ENCODE assay signal across 21 cellular contexts in the genomic region with DNA sequence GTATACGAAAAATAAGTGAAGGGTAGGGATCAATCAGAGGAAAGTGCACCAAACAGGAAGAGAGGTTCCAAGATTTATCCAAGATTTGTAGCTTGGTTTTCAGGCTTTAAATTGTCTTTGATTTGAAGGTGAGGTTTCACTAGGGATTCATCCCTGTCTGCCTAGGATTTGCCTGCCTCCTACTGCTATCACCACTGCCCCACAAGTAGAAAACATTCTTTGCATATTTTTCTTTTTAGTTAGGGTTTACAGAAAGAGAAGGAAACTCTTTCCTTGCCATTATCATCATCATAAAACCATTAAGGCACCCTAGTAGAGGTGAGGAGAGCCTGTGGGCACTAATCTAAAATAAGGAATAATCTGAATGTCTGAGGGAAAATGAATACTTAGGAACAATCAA. TPM values are rescaled to one million over a fixed set of nuclear protein-coding genes. Genes with fewer than 3 reads are reported as not detected.
DNase-seq lines count a peak whose midpoint lies in the region; ATAC-seq, FAIRE-seq and TF ChIP-seq lines count a peak whose summit lies in the region.
"Had no signal": no experiment of that assay in that cellular context is flagged by ENCODE, and none has a peak within 500 bp of the region (broad histone marks: within the 10 kb centered on the region; RNA-seq: fewer than 3 reads in every experiment).

No MANE protein-coding gene starts in this region.

- no peak for ATAC-seq in GM21529 (IDR thresholded peaks at IDR 0.05; ENCODE audit: unreplicated experiment)
- ATAC-seq: activated CD8-positive, alpha-beta T cell treated with anti-CD3 and anti-CD28 coated beads, Interleukin-2, amount 10 ng/mL, durations not matched to agents 7 days and 5 days had no signal

- H2AFZ ChIP-seq in GM23248 (peak overlapping the region; percentile 42), keratinocyte (ENCODE audit: control insufficient read depth, low read length) (peak overlapping the region; percentile 23)

- H3K9me3 ChIP-seq in GM23248 (ENCODE audit: low read depth) (no peaks in the 10 kb centered on the region), SJSA1 (replicated peaks) (no peaks in the 10 kb centered on the region), keratinocyte (ENCODE audit: control insufficient read depth, low read depth, low read length) (no peaks in the 10 kb centered on the region)
- H3K9me3 ChIP-seq: pancreas had no signal

- H3K4me1 ChIP-seq in GM23248 (ENCODE audit: insufficient read depth), result peaks cover 19% of the 10 kb centered on the region
- H3K4me1 ChIP-seq in SJSA1 (replicated peaks), result peaks cover 29% of the 10 kb centered on the region
- H3K4me1 ChIP-seq in keratinocyte (ENCODE audit: control insufficient read depth, extremely low read depth, insufficient read depth, low read length), result peaks cover 21% of the 10 kb centered on the region
- H3K4me1 ChIP-seq: pancreas had no signal

- H3K27ac ChIP-seq in GM23248, result no peak overlapping the region
- peak overlapping the region; percentile 12; the same call in 1 of the 2 replicates for H3K27ac ChIP-seq in SJSA1
- no peak overlapping the region for H3K27ac ChIP-seq in keratinocyte (ENCODE audit: control insufficient read depth, insufficient read depth, low read length)
- H3K27ac ChIP-seq: BLaER1, pancreas had no signal

- H3K36me3 ChIP-seq in GM23248 (ENCODE audit: low read depth) (no peaks in the 10 kb centered on the region), SJSA1 (no peaks in the 10 kb centered on the region), keratinocyte (ENCODE audit: control insufficient read depth in 2 of 2, extremely low read depth in 1 of 2, insufficient read depth in 2 of 2, low read length in 2 of 2) (no peaks in the 10 kb centered on the region)
- H3K36me3 ChIP-seq: BLaER1, pancreas had no signal

- H3K9ac ChIP-seq in GM23248 (no peak overlapping the region), keratinocyte (ENCODE audit: control insufficient read depth, extremely low read depth, insufficient read depth, low read length) (no peak overlapping the region)
- H3K9ac ChIP-seq: BLaER1 had no signal

- H3K9me2 ChIP-seq in GM23248 (ENCODE audit: insufficient read depth), result no peaks in the 10 kb centered on the region

- no peaks in the 10 kb centered on the region for H3K9me1 ChIP-seq in keratinocyte (ENCODE audit: control insufficient read depth, extremely low read depth, insufficient read depth, low read length)

- in situ Hi-C loops in GM23248 (cut with MboI), result no loop called here

- FAIRE-seq in keratinocyte (lab: Jason Lieb, UNC), result no peak
- FAIRE-seq: G401.6, pancreas had no signal

- no peaks in the 10 kb centered on the region for H3K27me3 ChIP-seq in GM23248 (replicated peaks; ENCODE audit: insufficient read depth)
- H3K27me3 ChIP-seq in SJSA1 (replicated peaks), result no peaks in the 10 kb centered on the region
- H3K27me3 ChIP-seq in keratinocyte (ENCODE audit: control insufficient read depth, extremely low read depth, insufficient read depth, low read length), result no peaks in the 10 kb centered on the region
- H3K27me3 ChIP-seq: BLaER1, pancreas had no signal

- TF ChIP-seq CTCF in keratinocyte (optimal IDR thresholded peaks at IDR 0.05 in 1 of 3, IDR thresholded peaks at IDR 0.05 in 1 of 3, conservative IDR thresholded peaks at IDR 0.05 in 1 of 3; ENCODE audit: extremely low read depth in 1 of 3, insufficient read depth in 2 of 3, low read length in 3 of 3), result no peak

- H3K79me2 ChIP-seq in GM23248 (ENCODE audit: insufficient read depth), result no peaks in the 10 kb centered on the region
- H3K79me2 ChIP-seq in keratinocyte (ENCODE audit: control insufficient read depth, insufficient read depth, low read length), result no peaks in the 10 kb centered on the region

- H3K4me2 ChIP-seq in GM23248 (ENCODE audit: unreplicated experiment), result peak overlapping the region; percentile 32
- H3K4me2 ChIP-seq in keratinocyte (ENCODE audit: control insufficient read depth, extremely low read depth, insufficient read depth, low read depth, low read length), result no peak overlapping the region
- H3K4me2 ChIP-seq: BLaER1 had no signal

- H3F3A ChIP-seq in GM23248 (ENCODE audit: insufficient read depth), result no peaks in the 10 kb centered on the region

- no peak overlapping the region for H3K4me3 ChIP-seq in GM23248
- no peak overlapping the region for H3K4me3 ChIP-seq in SJSA1
- H3K4me3 ChIP-seq in keratinocyte (ENCODE audit: control insufficient read depth in 2 of 3, extremely low read depth in 1 of 3, insufficient read depth in 2 of 3, low read depth in 1 of 3, low read length in 3 of 3), result no peak overlapping the region
- H3K4me3 ChIP-seq: BLaER1, pancreas had no signal

- dilution Hi-C loops in keratinocyte (cut with MboI; ENCODE audit: extremely low pct_ligation_motif_present, low sequenced_read_pairs), result no loop called here

- WGBS in GM23248 (ENCODE audit: low coverage in 1 of 2, low lambda C conversion rate in 2 of 2, missing lambda C conversion rate in 2 of 2), 2 experiments, result 94 to 100% methylated on average over 1 of the region's 1 CpG

- H4K20me1 ChIP-seq in GM23248 (ENCODE audit: insufficient read depth) (no peaks in the 10 kb centered on the region), keratinocyte (ENCODE audit: control insufficient read depth, extremely low read depth, insufficient read depth, low read length) (no peaks in the 10 kb centered on the region)
- H4K20me1 ChIP-seq: BLaER1 had no signal

- DNase-seq in GM23248 (peak; percentile 21), SJSA1 (ENCODE audit: low read depth in 1 of 2, low spot score in 2 of 2) (no peak), keratinocyte (ENCODE audit: low read depth, low spot score) (no peak), NCI-H146 treated with DMSO at 0.1 percent for 48 hours (lab: John Stamatoyannopoulos, UW; ENCODE audit: unreplicated experiment) (no peak), NCI-H2081 (lab: John Stamatoyannopoulos, UW) (no peak), superior temporal gyrus (ENCODE audit: extremely low spot score) (no peak)
- DNase-seq: activated CD8-positive, alpha-beta T cell treated with anti-CD3 and anti-CD28 coated beads, Interleukin-2, amount 10 ng/mL, durations not matched to agents 7 days and 5 days; activated naive CD4-positive, alpha-beta T cell treated with anti-CD3 and anti-CD28 coated beads, Interleukin-2, amount 10 ng/mL, durations not matched to agents 7 days and 5 days; activated T-cell treated with anti-CD3 and anti-CD28 coated beads, Interleukin-2, amount 50 U/mL, for 24 hours; aorta; effector CD4-positive, alpha-beta T cell; KG1; NCI-H187; pancreas; SIG-M5; stimulated activated CD4-positive, alpha-beta T cell treated with anti-CD3 and anti-CD28 coated beads, Interleukin-2, amount 100 ng/mL, for 24 hours; stimulated activated naive CD4-positive, alpha-beta T cell; T-helper 2 cell had no signal

RNA-seq across cellular contexts. Expression of gene TANC1, which starts 45.8 kb away (rescaled TPM):
- 12.1 and 16.3 TPM in 2 replicates for total RNA-seq in GM23248 (2014; rRNA removed; shearing (Covaris generic))
- polyA plus RNA-seq in GM23248 (2016; fragmentation: Nextera tagmentation; extraction: Ambion mirVana), result 7.6 and 8.2 TPM in 2 replicates
- total RNA-seq in SJSA1 (2014; rRNA removed; shearing (Covaris generic)), result 11.6 and 26.5 TPM in 2 replicates
- 30.6 to 33.5 TPM (median 32.1 TPM) in 3 replicates for polyA plus RNA-seq in keratinocyte
- 9.5 TPM for polyA plus RNA-seq in keratinocyte (2011; ENCODE audit: low read depth)
- 15.8 and 21.1 TPM in 2 replicates for polyA plus RNA-seq in keratinocyte (2011; cell fraction: cytosol; rRNA removed)
- polyA plus RNA-seq in keratinocyte (2011; cell fraction: nucleus; rRNA removed), result 68.8 and 75.6 TPM in 2 replicates
- polyA plus RNA-seq in keratinocyte (2012; ENCODE audit: low replicate concordance), result 17.3 and 21.0 TPM in 2 replicates
- polyA minus RNA-seq in keratinocyte, result 47.9 to 95.9 TPM (median 87.9 TPM) in 3 replicates
- 38.4 TPM for polyA minus RNA-seq in keratinocyte (2011; cell fraction: cytosol; rRNA and poly(A)+ RNA removed)
- polyA minus RNA-seq in keratinocyte (2011; cell fraction: nucleus; rRNA and poly(A)+ RNA removed), result 94.2 and 157 TPM in 2 replicates
